ENCODE assay signal across 1 cellular context in genomic region chr7:12686234-12686893, GRCh38.
TF ChIP-seq lines count a peak whose summit lies in the region.

No MANE protein-coding gene starts in this region.

TF ChIP-seq in K562, 482 proteins besides CTCF, POLR2A, EP300 and RAD21 (continued from another document and continues in another):
- peak; percentile 84 for TF ChIP-seq TFAP4 (CRISPR knock-in tag; IDR thresholded peaks at IDR 0.05; ENCODE audit: borderline replicate concordance)
- no peak for TF ChIP-seq IRF2 (CRISPR knock-in tag; IDR thresholded peaks at IDR 0.05)
- peak; percentile 93 for TF ChIP-seq CBX1 (IDR thresholded peaks at IDR 0.05; ENCODE audit: low read depth)
- no peak for TF ChIP-seq SMARCE1 (IDR thresholded peaks at IDR 0.05)
- TF ChIP-seq FOXP4 (CRISPR knock-in tag; IDR thresholded peaks at IDR 0.05; ENCODE audit: borderline replicate concordance): 0 out of 2 replicates have a peak, but pooled peaks have one; percentile 36
- TF ChIP-seq HMBOX1 (IDR thresholded peaks at IDR 0.05): peak; percentile 80; the same call in 1 of the 2 replicates
- no peak for TF ChIP-seq TFAM (CRISPR knock-in tag; conservative IDR thresholded peaks at IDR 0.05)
- TF ChIP-seq SAP30 (IDR thresholded peaks at IDR 0.05; ENCODE audit: borderline replicate concordance, insufficient read depth, low read depth, low read length, poor library complexity, severe bottlenecking): no peak
- TF ChIP-seq POLR2B (IDR thresholded peaks at IDR 0.05; ENCODE audit: low read depth, partially characterized antibody): no peak
- no peak for TF ChIP-seq RBM14 (IDR thresholded peaks at IDR 0.05; ENCODE audit: borderline replicate concordance, insufficient read depth, low read depth, low read length)
- TF ChIP-seq ZNF592 (IDR thresholded peaks at IDR 0.05): peak; percentile 94
- no peak for TF ChIP-seq RBFOX2 (IDR thresholded peaks at IDR 0.05; ENCODE audit: low read depth, low read length)
- peak; percentile 69 for TF ChIP-seq VEZF1 (CRISPR knock-in tag; IDR thresholded peaks at IDR 0.05)
- TF ChIP-seq USF2 (CRISPR knock-in tag; IDR thresholded peaks at IDR 0.05): peak; percentile 86
- TF ChIP-seq MAZ (CRISPR knock-in tag; conservative IDR thresholded peaks at IDR 0.05 in 1 of 2, IDR thresholded peaks at IDR 0.05 in 1 of 2): peak; percentile 39 to 86; a peak in 3 of 4 replicates
- no peak for TF ChIP-seq ZFP1 (CRISPR knock-in tag; IDR thresholded peaks at IDR 0.05)
- TF ChIP-seq THRA (IDR thresholded peaks at IDR 0.05): peak; percentile 72
- TF ChIP-seq MEF2D (tag; conservative IDR thresholded peaks at IDR 0.05; ENCODE audit: low read depth): 0 out of 2 replicates have a peak, but pooled peaks have one; percentile 22
- TF ChIP-seq FOXM1 (IDR thresholded peaks at IDR 0.05; ENCODE audit: low read depth): peak; percentile 81
- no peak for TF ChIP-seq FOXM1 (CRISPR knock-in tag; IDR thresholded peaks at IDR 0.05; ENCODE audit: low read depth)
- 0 out of 2 replicates have a peak, but pooled peaks have one; percentile 50 for TF ChIP-seq E2F1 (CRISPR knock-in tag; IDR thresholded peaks at IDR 0.05)
- peak; percentile 89 for TF ChIP-seq MAX (CRISPR knock-in tag; IDR thresholded peaks at IDR 0.05)
- TF ChIP-seq GMEB1 (CRISPR knock-in tag; IDR thresholded peaks at IDR 0.05): peak; percentile 71
- no peak for TF ChIP-seq ARID3B (CRISPR knock-in tag; IDR thresholded peaks at IDR 0.05; ENCODE audit: borderline replicate concordance)
- TF ChIP-seq BRCA1 (IDR thresholded peaks at IDR 0.05): no peak
- TF ChIP-seq BRCA1 (CRISPR knock-in tag; IDR thresholded peaks at IDR 0.05): no peak
- peak; percentile 31; the same call in 1 of the 2 replicates for TF ChIP-seq JUND (IDR thresholded peaks at IDR 0.05; ENCODE audit: borderline replicate concordance, low read depth, low read length)
- TF ChIP-seq JUND (tag; IDR thresholded peaks at IDR 0.05; ENCODE audit: borderline replicate concordance, low read depth, low read length): peak; percentile 50; the same call in 1 of the 3 replicates
- no peak for TF ChIP-seq ZNF277 (CRISPR knock-in tag; IDR thresholded peaks at IDR 0.05; ENCODE audit: borderline replicate concordance)
- peak; percentile 41; the same call in 1 of the 2 replicates for TF ChIP-seq KLF16 (IDR thresholded peaks at IDR 0.05)
- TF ChIP-seq STAT6 (CRISPR knock-in tag; IDR thresholded peaks at IDR 0.05): no peak
- TF ChIP-seq KAT7 (CRISPR knock-in tag; IDR thresholded peaks at IDR 0.05; ENCODE audit: borderline replicate concordance): no peak; the same call in 1 of the 2 replicates
- TF ChIP-seq CBFA2T2 (conservative IDR thresholded peaks at IDR 0.05): peak; percentile 33
- TF ChIP-seq ZNF830 (CRISPR knock-in tag; IDR thresholded peaks at IDR 0.05): no peak
- TF ChIP-seq ZNF224 (CRISPR knock-in tag; IDR thresholded peaks at IDR 0.05): no peak
- no peak for TF ChIP-seq SIRT6 (IDR thresholded peaks at IDR 0.05; ENCODE audit: low read depth, low read length)
